Comparison of ENCODE assay signal across 15 cellular contexts in genomic region chr20:3557237-3557636, GRCh38.
"Had no signal": no experiment of that assay in that cellular context is flagged by ENCODE, and none has a peak within 500 bp of the region (broad histone marks: within the 10 kb centered on the region; RNA-seq: fewer than 3 reads in every experiment).

No MANE protein-coding gene starts in this region.

- H3K4me3 Mint-ChIP-seq: activated CD8-positive, alpha-beta T cell treated with anti-CD3 and anti-CD28 coated beads for 36 hours; memory B cell had no signal

- H3K36me3 ChIP-seq: breast epithelium, thyroid gland had no signal

- H3K9me3 ChIP-seq: breast epithelium, esophagus squamous epithelium, stomach, thyroid gland had no signal

- H3K4me1 ChIP-seq: breast epithelium, esophagus squamous epithelium had no signal

- H3K27ac Mint-ChIP-seq: activated CD8-positive, alpha-beta T cell treated with anti-CD3 and anti-CD28 coated beads for 36 hours; memory B cell had no signal

- H3K27me3 Mint-ChIP-seq: activated CD8-positive, alpha-beta T cell treated with anti-CD3 and anti-CD28 coated beads for 36 hours; memory B cell had no signal

- H3K4me3 ChIP-seq: breast epithelium, esophagus squamous epithelium, stomach, thyroid gland had no signal

- ATAC-seq: activated CD8-positive, alpha-beta T cell treated with anti-CD3 and anti-CD28 coated beads for 36 hours; left lobe of liver had no signal

- H3K9me3 Mint-ChIP-seq: activated CD8-positive, alpha-beta T cell treated with anti-CD3 and anti-CD28 coated beads for 36 hours; memory B cell had no signal

- DNase-seq: activated CD4-positive, alpha-beta T cell treated with anti-CD3 and anti-CD28 coated beads for 4 hours; activated CD8-positive, alpha-beta memory T cell treated with anti-CD3 and anti-CD28 coated beads, Interleukin-2, amount 50 U/mL, for 4 hours; activated CD8-positive, alpha-beta T cell treated with anti-CD3 and anti-CD28 coated beads for 36 hours; aorta; esophagus squamous epithelium; foreskin fibroblast; head of caudate nucleus; stimulated activated CD4-positive, alpha-beta T cell treated with anti-CD3 and anti-CD28 coated beads, Interleukin-4, amount 100 ng/mL, for 24 hours; stomach; T1000; thyroid gland had no signal

- H3K27me3 ChIP-seq: breast epithelium, esophagus squamous epithelium, stomach, thyroid gland had no signal

- H3K27ac ChIP-seq: breast epithelium, esophagus squamous epithelium, stomach, VCaP had no signal
